ENCODE assay signal across 14 cellular contexts in genomic region chr2:33411765-33412164, GRCh38.
A peak's percentile ranks its signal among the peaks of the same experiment; 100 is the strongest.
DNase-seq lines count a peak whose midpoint lies in the region; ATAC-seq, FAIRE-seq and TF ChIP-seq lines count a peak whose summit lies in the region.
"Had no signal": no experiment of that assay in that cellular context is flagged by ENCODE, and none has a peak within 500 bp of the region (broad histone marks: within the 10 kb centered on the region; RNA-seq: fewer than 3 reads in every experiment).

No MANE protein-coding gene starts in this region.

- TF ChIP-seq RAD21 in A549 (conservative IDR thresholded peaks at IDR 0.05 in 1 of 2, IDR thresholded peaks at IDR 0.05 in 1 of 2), result peak; percentile 15 to 52; a peak in 2 of 5 replicates

- no peaks in the 10 kb centered on the region for H3K9me3 Mint-ChIP-seq in activated T-helper 2 cell treated with anti-CD3 and anti-CD28 coated beads, Interferon-gamma antibody, Interleukin-2, Interleukin-4, amounts not matched to agents 10 μg/mL and 5 μg/mL and 100 μg/mL, durations not matched to agents 14 hours and 24 hours and 36 hours
- H3K9me3 Mint-ChIP-seq: activated naive CD8-positive, alpha-beta T cell treated with anti-CD3 and anti-CD28 coated beads, Interleukin-2, amount 10 ng/mL, durations not matched to agents 7 days and 5 days had no signal

- intact Hi-C loops in activated T-helper 2 cell treated with anti-CD3 and anti-CD28 coated beads, Interferon-gamma antibody, Interleukin-2, Interleukin-4, amounts not matched to agents 10 μg/mL and 5 μg/mL and 100 μg/mL, durations not matched to agents 14 hours and 24 hours and 36 hours (cut with micrococcal nuclease), result loop anchor here (2.0 kb wide), 1 partner anchor 171 kb away; no protein-coding TSS in a partner anchor

- H3K4me1 Mint-ChIP-seq in activated T-helper 2 cell treated with anti-CD3 and anti-CD28 coated beads, Interferon-gamma antibody, Interleukin-2, Interleukin-4, amounts not matched to agents 10 μg/mL and 5 μg/mL and 100 μg/mL, durations not matched to agents 14 hours and 24 hours and 36 hours (ENCODE audit: low read depth), result no peaks in the 10 kb centered on the region
- H3K4me1 Mint-ChIP-seq: activated naive CD8-positive, alpha-beta T cell treated with anti-CD3 and anti-CD28 coated beads, Interleukin-2, amount 10 ng/mL, durations not matched to agents 7 days and 5 days; stimulated activated naive B cell treated with anti-CD40 and anti-IgM and Interleukin-4, amounts not matched to agents 10 μg/mL and 1 μg/mL and 100 μg/mL, for 72 hours had no signal

- H3K4me2 ChIP-seq in A549, result peak overlapping the region; percentile 79

- POLR2A ChIA-PET in A549 (lab: Yijun Ruan, JAX) (interaction anchor here (0.7 to 1.3 kb wide), 2 partner anchors 136 to 789 kb away, joined by 3 to 6 read pairs; no protein-coding TSS in a partner anchor), HEK293T (lab: Yijun Ruan, JAX) (no interaction called here)

- TF ChIP-seq EP300 in A549 (IDR thresholded peaks at IDR 0.05), result peak; percentile 94 to 95; a peak in 4 of 5 replicates

- H3K27ac ChIP-seq in A549, result peak overlapping the region; percentile 79 to 82

- peaks cover 9% of the 10 kb centered on the region for H3K27me3 Mint-ChIP-seq in activated T-helper 2 cell treated with anti-CD3 and anti-CD28 coated beads, Interferon-gamma antibody, Interleukin-2, Interleukin-4, amounts not matched to agents 10 μg/mL and 5 μg/mL and 100 μg/mL, durations not matched to agents 14 hours and 24 hours and 36 hours (ENCODE audit: low read depth)

- TF ChIP-seq POLR2A in A549 (IDR thresholded peaks at IDR 0.05; ENCODE audit: low read length), result no peak

- no peak overlapping the region for H3K27ac Mint-ChIP-seq in activated T-helper 2 cell treated with anti-CD3 and anti-CD28 coated beads, Interferon-gamma antibody, Interleukin-2, Interleukin-4, amounts not matched to agents 10 μg/mL and 5 μg/mL and 100 μg/mL, durations not matched to agents 14 hours and 24 hours and 36 hours
- H3K27ac Mint-ChIP-seq: activated naive CD8-positive, alpha-beta T cell treated with anti-CD3 and anti-CD28 coated beads, Interleukin-2, amount 10 ng/mL, durations not matched to agents 7 days and 5 days; effector memory CD8-positive, alpha-beta T cell; stimulated activated naive B cell treated with anti-CD40 and anti-IgM and Interleukin-4, amounts not matched to agents 10 μg/mL and 1 μg/mL and 100 μg/mL, for 72 hours had no signal

- peaks cover 11% of the 10 kb centered on the region for H3K9me3 ChIP-seq in A549

- H3K4me1 ChIP-seq in A549, result peaks cover 21% of the 10 kb centered on the region

- H3K36me3 Mint-ChIP-seq in activated T-helper 2 cell treated with anti-CD3 and anti-CD28 coated beads, Interferon-gamma antibody, Interleukin-2, Interleukin-4, amounts not matched to agents 10 μg/mL and 5 μg/mL and 100 μg/mL, durations not matched to agents 14 hours and 24 hours and 36 hours (ENCODE audit: low read depth), result no peaks in the 10 kb centered on the region
- H3K36me3 Mint-ChIP-seq: activated naive CD8-positive, alpha-beta T cell treated with anti-CD3 and anti-CD28 coated beads, Interleukin-2, amount 10 ng/mL, durations not matched to agents 7 days and 5 days had no signal

- 1% methylated on average over 3 of the region's 3 CpGs for whole genome bisulfite sequencing in A549 (ENCODE audit: missing lambda C conversion rate)

- CTCF ChIA-PET in A549 (lab: Yijun Ruan, JAX) (interaction anchor here (1.3 to 2.2 kb wide), 4 partner anchors 21 to 378 kb away, joined by 3 to 11 read pairs (median 4); no protein-coding TSS in a partner anchor), HEK293T (lab: Yijun Ruan, JAX) (no interaction called here)

- H3K4me3 ChIP-seq in A549, result no peak overlapping the region

- peak; percentile 89 for FAIRE-seq in A549 (lab: Jason Lieb, UNC)
- FAIRE-seq: RCC 7860, TTC549 had no signal

- ATAC-seq in A549, result peak; percentile 99 to 100
- ATAC-seq in HG03469 (IDR thresholded peaks at IDR 0.05; ENCODE audit: unreplicated experiment), result no peak
- no peak for ATAC-seq in HG03097 (IDR thresholded peaks at IDR 0.05; ENCODE audit: low FRiP score, unreplicated experiment)
- ATAC-seq: effector memory CD8-positive, alpha-beta T cell; stimulated activated naive B cell treated with anti-CD40 and anti-IgM and Interleukin-4, amounts not matched to agents 10 μg/mL and 1 μg/mL and 100 μg/mL, for 72 hours had no signal

- H3K4me3 Mint-ChIP-seq in activated T-helper 2 cell treated with anti-CD3 and anti-CD28 coated beads, Interferon-gamma antibody, Interleukin-2, Interleukin-4, amounts not matched to agents 10 μg/mL and 5 μg/mL and 100 μg/mL, durations not matched to agents 14 hours and 24 hours and 36 hours (ENCODE audit: low read depth), result no peak overlapping the region
- H3K4me3 Mint-ChIP-seq: activated naive CD8-positive, alpha-beta T cell treated with anti-CD3 and anti-CD28 coated beads, Interleukin-2, amount 10 ng/mL, durations not matched to agents 7 days and 5 days; effector memory CD8-positive, alpha-beta T cell; stimulated activated naive B cell treated with anti-CD40 and anti-IgM and Interleukin-4, amounts not matched to agents 10 μg/mL and 1 μg/mL and 100 μg/mL, for 72 hours had no signal

- DNase-seq in A549 (ENCODE audit: low read depth in 1 of 2, low spot score in 1 of 2), result peak; percentile 84 to 100
- peak; percentile 18 for DNase-seq in HEK293T (ENCODE audit: extremely low spot score)
- DNase-seq in amniotic epithelial cell (ENCODE audit: low read depth), result peak; percentile 62
- peak; percentile 81 for DNase-seq in hepatic stellate cell (ENCODE audit: low spot score)
- DNase-seq in HPDE6-E6E7 (ENCODE audit: extremely low spot score), result no peak
- DNase-seq in activated T-helper 2 cell treated with anti-CD3 and anti-CD28 coated beads, Interferon-gamma antibody, Interleukin-2, Interleukin-4, amounts not matched to agents 10 μg/mL and 5 μg/mL and 100 μg/mL, durations not matched to agents 14 hours and 24 hours and 36 hours (ENCODE audit: low spot score), result no peak
- DNase-seq: activated naive CD8-positive, alpha-beta T cell treated with anti-CD3 and anti-CD28 coated beads, Interleukin-2, amount 10 ng/mL, durations not matched to agents 7 days and 5 days; effector memory CD8-positive, alpha-beta T cell; stimulated activated CD4-positive, alpha-beta T cell treated with anti-CD3 and anti-CD28 coated beads, Interleukin-1b, Interleukin-23, amount 100 ng/mL, for 48 hours; stimulated activated naive B cell treated with anti-CD40 and anti-IgM and Interleukin-4, amounts not matched to agents 10 μg/mL and 1 μg/mL and 100 μg/mL, for 72 hours had no signal

- TF ChIP-seq CTCF in A549 (IDR thresholded peaks at IDR 0.05), result no peak

TF ChIP-seq in A549, 52 proteins besides CTCF, POLR2A, EP300 and RAD21 (continues in another document):
- TF ChIP-seq E2F6 (IDR thresholded peaks at IDR 0.05; ENCODE audit: borderline replicate concordance, low read depth), result no peak
- TF ChIP-seq HEYL (CRISPR knock-in tag; IDR thresholded peaks at IDR 0.05), result no peak
- TF ChIP-seq ZC3H11A (IDR thresholded peaks at IDR 0.05), result no peak
- TF ChIP-seq CHD4 (IDR thresholded peaks at IDR 0.05; ENCODE audit: borderline replicate concordance), result no peak
- TF ChIP-seq GATA3 (IDR thresholded peaks at IDR 0.05; ENCODE audit: borderline replicate concordance), result peak; percentile 96
- TF ChIP-seq ATOH8 (CRISPR knock-in tag; IDR thresholded peaks at IDR 0.05; ENCODE audit: low read depth), result no peak
- no peak for TF ChIP-seq RNF2 (IDR thresholded peaks at IDR 0.05; ENCODE audit: borderline replicate concordance, low read depth)
- peak; percentile 54; the same call in 2 of the 3 replicates for TF ChIP-seq SMC3 (IDR thresholded peaks at IDR 0.05)

TF ChIP-seq in HEK293T, 16 proteins besides CTCF, POLR2A, EP300 and RAD21:
- TF ChIP-seq SUZ12 (IDR thresholded peaks at IDR 0.05) (no peak), SP1 (IDR thresholded peaks at IDR 0.05) (no peak), PKNOX1 (IDR thresholded peaks at IDR 0.05) (no peak), BHLHE40 (IDR thresholded peaks at IDR 0.05; ENCODE audit: borderline replicate concordance) (no peak), CTBP1 (IDR thresholded peaks at IDR 0.05; ENCODE audit: borderline replicate concordance) (no peak), FOXM1 (IDR thresholded peaks at IDR 0.05; ENCODE audit: borderline replicate concordance) (no peak), L3MBTL2 (conservative IDR thresholded peaks at IDR 0.05) (no peak), ELF4 (IDR thresholded peaks at IDR 0.05) (no peak), HDGF (IDR thresholded peaks at IDR 0.05; ENCODE audit: borderline replicate concordance) (no peak), ARNT (IDR thresholded peaks at IDR 0.05) (no peak), FOXK2 (IDR thresholded peaks at IDR 0.05) (no peak), NFRKB (IDR thresholded peaks at IDR 0.05) (no peak)

Comparison
In these comparisons a context has a peak if more than half of its experiments do, and no peak if none do; other contexts are left out.
1. ATAC-seq: peak in A549 (2 of 2); none in HG03469 (single experiment) and HG03097 (single experiment).
2. DNase-seq: peak in A549 (2 of 2), HEK293T (single experiment), amniotic epithelial cell (single experiment) and hepatic stellate cell (single experiment); none in HPDE6-E6E7 (single experiment) and activated T-helper 2 cell treated with anti-CD3 and anti-CD28 coated beads, Interferon-gamma antibody, Interleukin-2, Interleukin-4, amounts not matched to agents 10 μg/mL and 5 μg/mL and 100 μg/mL, durations not matched to agents 14 hours and 24 hours and 36 hours (single experiment).